16 cellular contexts compared by ENCODE assay signal in genomic region chr1:64234714-64235113, GRCh38. TPM values are rescaled to one million over a fixed set of nuclear protein-coding genes. Genes with fewer than 3 reads are reported as not detected.
A peak's percentile ranks its signal among the peaks of the same experiment; 100 is the strongest.
DNase-seq lines count a peak whose midpoint lies in the region; ATAC-seq lines count a peak whose summit lies in the region.
"Had no signal": no experiment of that assay in that cellular context is flagged by ENCODE, and none has a peak within 500 bp of the region (broad histone marks: within the 10 kb centered on the region; RNA-seq: fewer than 3 reads in every experiment).

No MANE protein-coding gene starts in this region.

- DNase-seq in DMS153 treated with DMSO at 0.1 percent for 48 hours (lab: John Stamatoyannopoulos, UW; ENCODE audit: unreplicated experiment) (peak; percentile 40), NCI-H1105 (lab: John Stamatoyannopoulos, UW) (peak; percentile 82), NCI-H2029 treated with DMSO at 0.1 percent for 48 hours (lab: John Stamatoyannopoulos, UW) (peak; percentile 33), NCI-H446 treated with DMSO at 0.1 percent for 48 hours (lab: John Stamatoyannopoulos, UW) (peak; percentile 35), mesenchymal stem cell (no peak), EL (no peak)
- DNase-seq: ACHN, AML-193, GF-D8, NCI-H774, SHP77 treated with DMSO at 0.1 percent for 48 hours, SK-N-SH had no signal

- H3K27ac ChIP-seq in mesenchymal stem cell (ENCODE audit: low read length, poor library complexity, severe bottlenecking): no peak overlapping the region
- H3K27ac ChIP-seq: C4-2B had no signal

- no peak overlapping the region for H2BK120ac ChIP-seq in mesenchymal stem cell (ENCODE audit: low read depth, low read length)

- H3K14ac ChIP-seq in mesenchymal stem cell (ENCODE audit: low read length in 2 of 2): no peak overlapping the region

- no peak overlapping the region for H3K4me3 ChIP-seq in mesenchymal stem cell (ENCODE audit: insufficient read depth in 1 of 2, low read depth in 1 of 2, low read length in 2 of 2)
- H3K4me3 ChIP-seq: HAP-1, K562 had no signal

- no peaks in the 10 kb centered on the region for H3K27me3 ChIP-seq in mesenchymal stem cell (ENCODE audit: control insufficient read depth in 1 of 2, insufficient read depth in 1 of 2, low read length in 2 of 2)

- no peak overlapping the region for H4K8ac ChIP-seq in mesenchymal stem cell (ENCODE audit: low read length)

- H2BK12ac ChIP-seq in mesenchymal stem cell (ENCODE audit: low read length in 2 of 2): no peak overlapping the region

- H3K36me3 ChIP-seq in mesenchymal stem cell (ENCODE audit: control insufficient read depth in 1 of 2, insufficient read depth in 2 of 2, low read depth in 1 of 2, low read length in 2 of 2): no peaks in the 10 kb centered on the region
- H3K36me3 ChIP-seq: HAP-1 had no signal

- no peaks in the 10 kb centered on the region for H3K4me1 ChIP-seq in mesenchymal stem cell (ENCODE audit: control insufficient read depth, insufficient read depth, low read depth, low read length)
- H3K4me1 ChIP-seq: HAP-1 had no signal

- ATAC-seq in HG02870 (IDR thresholded peaks at IDR 0.05; ENCODE audit: unreplicated experiment): no peak
- ATAC-seq: K562 had no signal

- H3K9ac ChIP-seq in mesenchymal stem cell (ENCODE audit: low read length): no peak overlapping the region
- H3K9ac ChIP-seq: SK-N-SH had no signal

- no peak overlapping the region for H3K18ac ChIP-seq in mesenchymal stem cell (ENCODE audit: low read depth in 1 of 2, low read length in 2 of 2)

- H3K4ac ChIP-seq in mesenchymal stem cell (ENCODE audit: low read depth in 1 of 2, low read length in 2 of 2): no peak overlapping the region

- no peak overlapping the region for H3K23ac ChIP-seq in mesenchymal stem cell (ENCODE audit: low read length in 2 of 2)

- no peak overlapping the region for H2AK5ac ChIP-seq in mesenchymal stem cell (ENCODE audit: low read length, severe bottlenecking)

- no peak overlapping the region for H2AFZ ChIP-seq in mesenchymal stem cell (ENCODE audit: low read depth, low read length)

- no peak overlapping the region for H3K4me2 ChIP-seq in mesenchymal stem cell (ENCODE audit: low read length, poor library complexity, severe bottlenecking)
- H3K4me2 ChIP-seq: SK-N-SH had no signal

- no peak overlapping the region for H4K91ac ChIP-seq in mesenchymal stem cell (ENCODE audit: low read length)

- H3K79me1 ChIP-seq in mesenchymal stem cell (replicated peaks; ENCODE audit: low read length, poor library complexity, severe bottlenecking): no peaks in the 10 kb centered on the region

- no peaks in the 10 kb centered on the region for H3K9me3 ChIP-seq in mesenchymal stem cell (ENCODE audit: control insufficient read depth, low read length)
- H3K9me3 ChIP-seq: HAP-1, SK-N-SH had no signal

- H2BK15ac ChIP-seq in mesenchymal stem cell (ENCODE audit: low read depth, poor library complexity, severe bottlenecking): no peak overlapping the region

- no peak overlapping the region for H2BK5ac ChIP-seq in mesenchymal stem cell (ENCODE audit: low read depth, low read length, poor library complexity, severe bottlenecking)

RNA-seq across cellular contexts. Expression of gene UBE2U, which starts 31.3 kb away (rescaled TPM):
- not detected for polyA plus RNA-seq in mesenchymal stem cell (2013, experiment 1 of 2)
- not detected for polyA plus RNA-seq in mesenchymal stem cell (2013, experiment 2 of 2)
- polyA plus RNA-seq: K562, SK-N-SH had no signal

Comparison
In these comparisons a context has a peak if more than half of its experiments do, and no peak if none do; other contexts are left out.
1. DNase-seq: peak in DMS153 treated with DMSO at 0.1 percent for 48 hours (single experiment), NCI-H1105 (single experiment), NCI-H2029 treated with DMSO at 0.1 percent for 48 hours (single experiment) and NCI-H446 treated with DMSO at 0.1 percent for 48 hours (single experiment); none in mesenchymal stem cell (single experiment) and EL (single experiment).